Comparison of ENCODE assay signal across 8 cellular contexts in the genomic region with DNA sequence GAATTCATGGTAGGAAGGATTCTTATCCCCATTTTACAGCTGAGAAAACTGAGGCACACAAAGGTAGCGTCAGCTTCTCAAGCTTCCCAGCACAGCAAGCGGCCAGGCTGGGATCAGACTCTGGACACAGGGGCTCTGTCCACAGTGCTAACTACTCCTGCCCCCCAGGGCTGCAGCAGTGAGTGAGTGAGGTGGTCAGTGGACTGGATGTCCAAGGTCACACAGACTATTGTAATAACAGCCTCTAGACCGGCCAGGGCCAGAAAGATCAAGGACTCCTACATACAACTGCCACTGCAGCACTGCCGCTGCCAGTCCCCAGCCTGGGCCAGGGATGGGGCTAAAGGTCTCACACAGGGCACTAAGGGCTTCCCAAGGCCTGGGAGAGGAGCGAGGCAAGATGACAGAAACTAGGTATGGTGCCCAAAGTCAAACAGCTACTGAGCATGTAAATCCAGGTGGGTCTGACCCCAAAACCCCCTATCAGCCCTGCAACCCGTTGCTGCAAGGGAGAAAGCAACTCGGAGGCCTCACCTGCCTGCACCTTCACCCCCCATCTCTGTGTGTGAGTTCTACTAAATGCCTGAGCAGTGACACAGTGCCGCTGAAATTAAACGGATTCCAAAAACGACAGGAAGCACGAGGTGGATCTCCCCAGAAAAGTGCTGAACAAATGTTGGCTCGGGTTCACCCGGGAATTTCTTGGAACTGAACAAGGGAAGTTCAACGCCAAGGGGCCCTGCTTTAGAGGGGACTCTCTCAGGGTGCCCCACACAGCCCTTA.
DNase-seq lines count a peak whose midpoint lies in the region; ATAC-seq and TF ChIP-seq lines count a peak whose summit lies in the region.

No MANE protein-coding gene starts in this region.

- peak; percentile 64 to 80 (median 73) for ATAC-seq in right lobe of liver
- no peak for ATAC-seq in HG02981 (IDR thresholded peaks at IDR 0.05; ENCODE audit: unreplicated experiment)

- H3K27me3 ChIP-seq in right lobe of liver (no peaks in the 10 kb centered on the region), tibial nerve (no peaks in the 10 kb centered on the region), H9 (ENCODE audit: insufficient read depth, low read length) (no peaks in the 10 kb centered on the region)

- H3K79me1 ChIP-seq in H9 (ENCODE audit: insufficient read depth, low read depth, low read length, poor library complexity, severe bottlenecking), result no peaks in the 10 kb centered on the region

- no peak overlapping the region for H2BK120ac ChIP-seq in H9 (ENCODE audit: low read depth, low read length, poor library complexity, severe bottlenecking)

- TF ChIP-seq CTCF in right lobe of liver (IDR thresholded peaks at IDR 0.05) (no peak), tibial nerve (IDR thresholded peaks at IDR 0.05) (no peak), H9 (conservative IDR thresholded peaks at IDR 0.05) (no peak)

- no peak overlapping the region for H2AK5ac ChIP-seq in H9 (ENCODE audit: insufficient read length, low read length)

- H4K20me1 ChIP-seq in H9 (ENCODE audit: control insufficient read depth, insufficient read depth, insufficient read length), result no peaks in the 10 kb centered on the region

- H3K4me1 Mint-ChIP-seq in T-helper 1 cell treated with Interleukin-12 subunit alpha and Interleukin-12 subunit beta and Interleukin-4 antibody, amounts not matched to agents 30 μg/mL and 1 μg/mL, for 36 hours (ENCODE audit: low read depth), result peaks cover 28% of the 10 kb centered on the region
- peaks cover 31 to 38% of the 10 kb centered on the region in 2 experiments for H3K4me1 Mint-ChIP-seq in H9

- no peak overlapping the region for H3T11ph ChIP-seq in H9 (ENCODE audit: low read length)

- H4K8ac ChIP-seq in H9 (replicated peaks; ENCODE audit: insufficient read length, low read depth, low read length), result no peak overlapping the region

- no peak overlapping the region for H3K18ac ChIP-seq in H9 (ENCODE audit: insufficient read length, low read depth, low read length)

- H3K56ac ChIP-seq in H9 (ENCODE audit: insufficient read length, low read depth, low read length), result no peak overlapping the region

- no peak overlapping the region for H3K4ac ChIP-seq in H9 (ENCODE audit: low read depth, low read length)

- TF ChIP-seq POLR2A in right lobe of liver (IDR thresholded peaks at IDR 0.05) (peak; percentile 41), tibial nerve (IDR thresholded peaks at IDR 0.05) (no peak)

- H4K5ac ChIP-seq in H9 (ENCODE audit: insufficient read length, low read depth, low read length), result no peak overlapping the region

- H3K9me3 Mint-ChIP-seq in T-helper 1 cell treated with Interleukin-12 subunit alpha and Interleukin-12 subunit beta and Interleukin-4 antibody, amounts not matched to agents 30 μg/mL and 1 μg/mL, for 36 hours, result no peaks in the 10 kb centered on the region
- H3K9me3 Mint-ChIP-seq in H9, result peaks cover 0 to 3% of the 10 kb centered on the region in 2 experiments; a peak in 1 of 5 replicates

- H3K4me3 Mint-ChIP-seq in T-helper 1 cell treated with Interleukin-12 subunit alpha and Interleukin-12 subunit beta and Interleukin-4 antibody, amounts not matched to agents 30 μg/mL and 1 μg/mL, for 36 hours, result no peak overlapping the region
- H3K4me3 Mint-ChIP-seq in H9, result peak overlapping the region in 1 of 2 experiments; percentile 89; a peak in 1 of 5 replicates

- DNase-seq in T-helper 1 cell (no peak), astrocyte of the hippocampus (ENCODE audit: low read depth, low spot score) (peak; percentile 70), right lobe of liver (peak; percentile 74 to 93 (median 91)), tibial nerve (ENCODE audit: low spot score in 2 of 2) (no peak), OCI-M2 (lab: John Stamatoyannopoulos, UW; ENCODE audit: unreplicated experiment) (no peak), H9 (no peak)

- H3K23me2 ChIP-seq in H9 (ENCODE audit: insufficient read length, low read depth, low read length, poor library complexity, severe bottlenecking), result peaks cover 9% of the 10 kb centered on the region

- H3K27ac ChIP-seq in right lobe of liver (peak overlapping the region; percentile 73 to 90 (median 76)), tibial nerve (peak overlapping the region in 3 of 4 donors; percentile 68 to 90 (median 78)), H9 (ENCODE audit: insufficient read length, low read depth, low read length) (no peak overlapping the region)

- H2BK15ac ChIP-seq in H9 (ENCODE audit: low read depth, low read length), result no peak overlapping the region

- H3K36me3 Mint-ChIP-seq in T-helper 1 cell treated with Interleukin-12 subunit alpha and Interleukin-12 subunit beta and Interleukin-4 antibody, amounts not matched to agents 30 μg/mL and 1 μg/mL, for 36 hours (ENCODE audit: low read depth), result peaks cover 6% of the 10 kb centered on the region
- peaks cover 0 to 3% (median 0%) of the 10 kb centered on the region in 3 experiments; a peak in 3 of 7 replicates for H3K36me3 Mint-ChIP-seq in H9 (ENCODE audit: insufficient read depth in 1 of 3, low read depth in 3 of 3)

- intact Hi-C loops in right lobe of liver (cut with DNase I), result no loop called here

- 15% methylated on average over 14 of the region's 14 CpGs for WGBS in right lobe of liver (ENCODE audit: insufficient coverage, low coverage, low lambda C conversion rate, missing lambda C conversion rate)
- 38 to 41% methylated on average over 14 of the region's 14 CpGs for WGBS in tibial nerve, 2 donors
- no CpG with 5 or more reads among the region's 14 CpGs for WGBS in H9 (ENCODE audit: extremely low coverage, insufficient read length, low lambda C conversion rate)

- peaks cover 0 to 45% (median 22%) of the 10 kb centered on the region in 4 donors for H3K4me1 ChIP-seq in right lobe of liver
- H3K4me1 ChIP-seq in tibial nerve, result peaks cover 0 to 44% (median 24%) of the 10 kb centered on the region in 4 donors
- H3K4me1 ChIP-seq in H9 (ENCODE audit: insufficient read depth, low read length), result peaks cover 8% of the 10 kb centered on the region; the same call in 1 of the 2 replicates

- H3K79me2 ChIP-seq in H9 (ENCODE audit: insufficient read depth, low read length), result peaks cover 13% of the 10 kb centered on the region; the same call in 1 of the 2 replicates

- H3K14ac ChIP-seq in H9 (ENCODE audit: insufficient read depth, low read length), result no peak overlapping the region

- peak overlapping the region; percentile 26 for H3K27ac Mint-ChIP-seq in T-helper 1 cell treated with Interleukin-12 subunit alpha and Interleukin-12 subunit beta and Interleukin-4 antibody, amounts not matched to agents 30 μg/mL and 1 μg/mL, for 36 hours
- no peak overlapping the region for H3K27ac Mint-ChIP-seq in H9

- H3K9me3 ChIP-seq in right lobe of liver, result no peaks in the 10 kb centered on the region
- no peaks in the 10 kb centered on the region for H3K9me3 ChIP-seq in tibial nerve
- no peaks in the 10 kb centered on the region for H3K9me3 ChIP-seq in H9 (ENCODE audit: control insufficient read depth, low read depth, low read length)

- no peaks in the 10 kb centered on the region for H3K36me3 ChIP-seq in right lobe of liver
- H3K36me3 ChIP-seq in tibial nerve, result no peaks in the 10 kb centered on the region

- H3K4me2 ChIP-seq in H9 (ENCODE audit: insufficient read depth, insufficient read length, low read length), result no peak overlapping the region

- no peak overlapping the region for H2BK5ac ChIP-seq in H9 (ENCODE audit: insufficient read length, low read length)

- TF ChIP-seq EP300 in tibial nerve (IDR thresholded peaks at IDR 0.05), result no peak

- no peak overlapping the region for H4K91ac ChIP-seq in H9 (ENCODE audit: insufficient read length, low read depth, low read length)

- no peak overlapping the region for H2BK20ac ChIP-seq in H9 (ENCODE audit: low read depth, low read length, poor library complexity, severe bottlenecking)

- H2BK12ac ChIP-seq in H9 (ENCODE audit: insufficient read length, low read depth, low read length), result no peak overlapping the region

- no peak overlapping the region for H3K23ac ChIP-seq in H9 (ENCODE audit: insufficient read length, low read depth, low read length)

- H3K9ac ChIP-seq in H9 (ENCODE audit: extremely low read depth, insufficient read length, low read length), result no peak overlapping the region

- H3K4me3 ChIP-seq in right lobe of liver (peak overlapping the region; percentile 54 to 86 (median 66)), tibial nerve (peak overlapping the region in 1 of 4 donors; percentile 87)

- no peak overlapping the region for H2AFZ ChIP-seq in H9 (ENCODE audit: low read length)

- H3K27me3 Mint-ChIP-seq in T-helper 1 cell treated with Interleukin-12 subunit alpha and Interleukin-12 subunit beta and Interleukin-4 antibody, amounts not matched to agents 30 μg/mL and 1 μg/mL, for 36 hours (ENCODE audit: low read depth), result no peaks in the 10 kb centered on the region
- H3K27me3 Mint-ChIP-seq in H9 (ENCODE audit: low read depth), result peaks cover 13% of the 10 kb centered on the region

Comparison
In these comparisons a context has a peak if more than half of its experiments do, and no peak if none do; other contexts are left out.
1. DNase-seq: peak in astrocyte of the hippocampus (single experiment) and right lobe of liver (3 of 3); none in T-helper 1 cell (0 of 5), tibial nerve (0 of 2), OCI-M2 (single experiment) and H9 (single experiment).